ENCODE assay signal across 11 cellular contexts in the genomic region with DNA sequence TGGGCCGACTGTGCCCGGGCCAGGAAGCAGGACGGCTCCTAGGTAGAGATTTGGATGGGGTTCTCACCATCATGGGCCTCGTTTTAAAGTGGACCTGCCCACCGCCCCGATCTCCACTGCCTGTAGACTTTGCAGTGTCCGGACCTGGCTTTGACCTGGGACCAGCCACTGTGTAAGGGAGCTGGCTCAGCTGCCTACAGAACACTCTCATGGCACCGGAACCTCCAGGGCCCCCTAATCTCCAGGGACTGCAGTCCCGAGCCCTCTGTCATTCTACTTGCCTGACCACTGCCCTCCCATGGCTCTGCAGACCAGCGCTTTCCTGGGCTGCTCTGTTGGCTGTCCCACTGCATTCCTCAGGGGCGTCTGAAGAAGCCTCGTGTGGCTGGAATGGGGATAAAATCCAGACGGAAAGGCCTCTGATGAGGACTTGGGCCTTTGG.
DNase-seq lines count a peak whose midpoint lies in the region; ATAC-seq and TF ChIP-seq lines count a peak whose summit lies in the region.
"Had no signal": no experiment of that assay in that cellular context is flagged by ENCODE, and none has a peak within 500 bp of the region (broad histone marks: within the 10 kb centered on the region; RNA-seq: fewer than 3 reads in every experiment).

No MANE protein-coding gene starts in this region.

- peaks cover 57% of the 10 kb centered on the region for H3K4me1 Mint-ChIP-seq in neural crest cell

- no peak overlapping the region for H3K4me3 Mint-ChIP-seq in neural crest cell

- no peak overlapping the region for H3K27ac Mint-ChIP-seq in neural crest cell (ENCODE audit: unreplicated experiment)

- H3K27ac ChIP-seq in caudate nucleus (ENCODE audit: low read depth, low read length) = no peak overlapping the region

- H3K27me3 Mint-ChIP-seq in neural crest cell (ENCODE audit: low read depth) = no peaks in the 10 kb centered on the region

- no peak for ATAC-seq in HG03520 (IDR thresholded peaks at IDR 0.05; ENCODE audit: unreplicated experiment)

- H3K9me3 Mint-ChIP-seq in neural crest cell = no peaks in the 10 kb centered on the region

- H3K4me3 ChIP-seq in fibroblast of mammary gland (ENCODE audit: control insufficient read depth, low read depth, low read length) = no peak overlapping the region

- no peak for DNase-seq in AG09319 (ENCODE audit: extremely low read depth, low read depth)
- peak; percentile 5 for DNase-seq in LHCN-M2 (ENCODE audit: low read depth)
- DNase-seq in fibroblast of mammary gland (ENCODE audit: low read depth) = no peak
- DNase-seq in neural crest cell (ENCODE audit: low read depth, low spot score) = no peak
- DNase-seq in caudate nucleus (lab: John Stamatoyannopoulos, UW) = no peak
- no peak for DNase-seq in LoVo (ENCODE audit: low spot score)
- no peak for DNase-seq in mucosa of gallbladder (ENCODE audit: low spot score)
- DNase-seq: activated T-cell treated with anti-CD3 and anti-CD28 coated beads, Interleukin-2, amount 50 U/mL, for 1 hour; COR-L47; NCI-H1048 had no signal

- H3K36me3 Mint-ChIP-seq in neural crest cell (ENCODE audit: low read depth) = no peaks in the 10 kb centered on the region

- TF ChIP-seq CTCF in AG09319 (IDR thresholded peaks at IDR 0.05; ENCODE audit: low read depth, low read length) (peak; percentile 20), fibroblast of mammary gland (conservative IDR thresholded peaks at IDR 0.05; ENCODE audit: control insufficient read depth, insufficient read depth, low read depth, low read length) (peak; percentile 10), neural crest cell (conservative IDR thresholded peaks at IDR 0.05) (peak; percentile 21)
